In genomic region chr1:223401873-223402789, GRCh38 we compare ENCODE assay signal across 11 cellular contexts. TPM values are rescaled to one million over a fixed set of nuclear protein-coding genes. Genes with fewer than 3 reads are reported as not detected.
DNase-seq lines count a peak whose midpoint lies in the region; TF ChIP-seq lines count a peak whose summit lies in the region.
"Had no signal": no experiment of that assay in that cellular context is flagged by ENCODE, and none has a peak within 500 bp of the region (broad histone marks: within the 10 kb centered on the region; RNA-seq: fewer than 3 reads in every experiment).

No MANE protein-coding gene starts in this region.

- peak overlapping the region; percentile 38; the same call in 1 of the 2 replicates for H3K27ac ChIP-seq in SJSA1

- H3K9me3 ChIP-seq in SJSA1 (replicated peaks) = no peaks in the 10 kb centered on the region
- H3K9me3 ChIP-seq in Caco-2 = no peaks in the 10 kb centered on the region
- no peaks in the 10 kb centered on the region for H3K9me3 ChIP-seq in BE2C
- H3K9me3 ChIP-seq: HAP-1 had no signal

- no peaks in the 10 kb centered on the region for H3K27me3 Mint-ChIP-seq in Caco-2 (ENCODE audit: insufficient read depth, unreplicated experiment)

- H3K36me3 Mint-ChIP-seq in Caco-2 (ENCODE audit: insufficient read depth, unreplicated experiment) = no peaks in the 10 kb centered on the region
- H3K36me3 Mint-ChIP-seq: natural killer cell had no signal

- POLR2A ChIA-PET in Caco-2 (lab: Charles Lee) = no interaction called here

- BruUV-seq in Caco-2 (replicated peaks; lab: Mats Ljungman, UMichigan) = no TSS peak

- H3K4me1 ChIP-seq in SJSA1 (replicated peaks) = peaks cover 15% of the 10 kb centered on the region
- H3K4me1 ChIP-seq in Caco-2 = peaks cover 8% of the 10 kb centered on the region; the same call in 1 of the 2 replicates
- no peaks in the 10 kb centered on the region for H3K4me1 ChIP-seq in BE2C
- H3K4me1 ChIP-seq: HAP-1 had no signal

- DNase-seq in stimulated activated CD4-positive, alpha-beta T cell treated with anti-CD3 and anti-CD28 coated beads, Interleukin-4, amount 100 ng/mL, for 24 hours = peak; percentile 35
- DNase-seq in stimulated activated CD4-positive, alpha-beta T cell treated with anti-CD3 and anti-CD28 coated beads, Interleukin-12 subunit alpha, Interleukin-12 subunit beta, amount 100 ng/mL, for 4 hours = no peak
- peak in 1 of 2 experiments; percentile 53 for DNase-seq in SJSA1 (ENCODE audit: low read depth in 1 of 2, low spot score in 2 of 2)
- DNase-seq in fibroblast of peridontal ligament (ENCODE audit: extremely low read depth) = peak; percentile 86
- no peak for DNase-seq in RPMI8226
- no peak for DNase-seq in Caco-2
- no peak for DNase-seq in BE2C
- DNase-seq in central memory CD4-positive, alpha-beta T cell = no peak
- DNase-seq: natural killer cell had no signal

- CTCF ChIA-PET in Caco-2 (lab: Charles Lee) = no interaction called here

- H3K36me3 ChIP-seq in SJSA1 (no peaks in the 10 kb centered on the region), Caco-2 (ENCODE audit: control insufficient read depth, insufficient read depth, low read length) (no peaks in the 10 kb centered on the region), BE2C (no peaks in the 10 kb centered on the region)
- H3K36me3 ChIP-seq: HAP-1 had no signal

- H3K9me3 Mint-ChIP-seq in Caco-2 (ENCODE audit: unreplicated experiment) = peaks cover 17% of the 10 kb centered on the region

- no peak overlapping the region for H3K27ac Mint-ChIP-seq in Caco-2 (ENCODE audit: unreplicated experiment)
- H3K27ac Mint-ChIP-seq: natural killer cell had no signal

- H3K27me3 ChIP-seq in SJSA1 (replicated peaks) = no peaks in the 10 kb centered on the region
- no peaks in the 10 kb centered on the region for H3K27me3 ChIP-seq in Caco-2 (replicated peaks; ENCODE audit: control insufficient read depth, insufficient read depth, low read length)
- no peaks in the 10 kb centered on the region for H3K27me3 ChIP-seq in BE2C

- H3K4me3 Mint-ChIP-seq in Caco-2 (ENCODE audit: unreplicated experiment) = no peak overlapping the region
- H3K4me3 Mint-ChIP-seq: natural killer cell had no signal

- intact Hi-C loops in Caco-2 (cut with micrococcal nuclease; ENCODE audit: unreplicated experiment) = no loop called here

- peaks cover 15% of the 10 kb centered on the region for H3K4me1 Mint-ChIP-seq in Caco-2 (ENCODE audit: low read depth, unreplicated experiment)
- H3K4me1 Mint-ChIP-seq: natural killer cell had no signal

- H3K4me3 ChIP-seq in SJSA1 (no peak overlapping the region), Caco-2 (ENCODE audit: low read depth, low read length) (no peak overlapping the region), BE2C (ENCODE audit: low read depth, low read length) (no peak overlapping the region)
- H3K4me3 ChIP-seq: HAP-1 had no signal

- TF ChIP-seq CTCF in Caco-2 (IDR thresholded peaks at IDR 0.05; ENCODE audit: insufficient read depth in 1 of 2, low read depth in 1 of 2, low read length in 1 of 2, severe bottlenecking in 1 of 2, unreplicated experiment in 1 of 2) = no peak
- no peak for TF ChIP-seq CTCF in BE2C (IDR thresholded peaks at IDR 0.05; ENCODE audit: low read depth, low read length)

RNA-seq across cellular contexts. Expression of gene CCDC185, which starts 8.9 kb away (rescaled TPM):
- total RNA-seq in SJSA1 (2014; rRNA removed; shearing (Covaris generic)) = not detected in 2 replicates
- not detected in 2 replicates for total RNA-seq in Caco-2 (2022)
- polyA plus RNA-seq in BE2C (2012; ENCODE audit: insufficient read depth, insufficient read length, low read depth) = not detected
- total RNA-seq: natural killer cell, subcutaneous adipose tissue had no signal

RNA-seq across cellular contexts. Expression of gene SUSD4, which starts 38.2 kb away (rescaled TPM):
- total RNA-seq in SJSA1 (2014; rRNA removed; shearing (Covaris generic)) = 0.03 and 0.74 TPM in 2 replicates
- 31.4 and 36.7 TPM in 2 replicates for total RNA-seq in Caco-2 (2022)
- polyA plus RNA-seq in BE2C (2012; ENCODE audit: insufficient read depth, insufficient read length, low read depth) = 0.42 TPM

Comparison
In these comparisons a context has a peak if more than half of its experiments do, and no peak if none do; other contexts are left out.
1. DNase-seq: peak in stimulated activated CD4-positive, alpha-beta T cell treated with anti-CD3 and anti-CD28 coated beads, Interleukin-4, amount 100 ng/mL, for 24 hours (single experiment) and fibroblast of peridontal ligament (single experiment); none in stimulated activated CD4-positive, alpha-beta T cell treated with anti-CD3 and anti-CD28 coated beads, Interleukin-12 subunit alpha, Interleukin-12 subunit beta, amount 100 ng/mL, for 4 hours (single experiment), RPMI8226 (single experiment), Caco-2 (0 of 2), BE2C (single experiment) and central memory CD4-positive, alpha-beta T cell (single experiment).
2. RNA of gene SUSD4, which starts 38.2 kb away (total RNA-seq): 31.4 to 36.7 TPM in Caco-2; 0.03 to 0.74 TPM in SJSA1; every median in the first group is over 10 times any median in the second.